ENCODE assay signal across 22 cellular contexts in the genomic region with DNA sequence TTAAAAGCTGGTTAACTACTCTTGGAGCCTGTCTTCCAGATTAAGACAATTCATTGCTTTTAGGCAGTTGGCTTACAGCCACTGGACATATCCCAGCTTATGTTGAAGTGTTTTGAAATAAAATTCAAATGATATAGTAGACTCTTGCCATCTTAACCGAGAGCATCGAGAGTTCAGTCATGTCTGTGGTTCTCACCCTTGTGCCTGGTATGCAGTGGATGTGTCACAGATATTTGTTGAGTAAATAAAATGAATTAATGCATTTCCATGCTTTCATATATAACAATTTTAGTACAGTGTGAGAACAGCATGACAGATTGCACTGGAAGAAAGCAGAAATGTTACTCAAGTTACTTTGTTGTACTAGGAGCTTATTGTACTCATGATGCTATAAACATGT.
DNase-seq lines count a peak whose midpoint lies in the region; ATAC-seq and TF ChIP-seq lines count a peak whose summit lies in the region.
"Had no signal": no experiment of that assay in that cellular context is flagged by ENCODE, and none has a peak within 500 bp of the region (broad histone marks: within the 10 kb centered on the region; RNA-seq: fewer than 3 reads in every experiment).

No MANE protein-coding gene starts in this region.

- H2BK15ac ChIP-seq in IMR-90 (ENCODE audit: low read depth, low read length): 0 out of 3 replicates have a peak overlapping the region, but pooled peaks have one; percentile 20

- H3K4me1 ChIP-seq in IMR-90 (ENCODE audit: control insufficient read depth, insufficient read depth, low read length) (peaks cover 31% of the 10 kb centered on the region), colonic mucosa (peaks cover 14% of the 10 kb centered on the region)

- ATAC-seq in IMR-90 (ENCODE audit: low read depth) (peak; percentile 50), GM18502 (IDR thresholded peaks at IDR 0.05; ENCODE audit: poor library complexity, unreplicated experiment) (no peak)
- ATAC-seq: A549; gastroesophageal sphincter; naive thymus-derived CD4-positive, alpha-beta T cell had no signal

- H3K36me3 ChIP-seq in IMR-90 (ENCODE audit: control insufficient read depth, insufficient read depth, low read length): no peaks in the 10 kb centered on the region
- no peaks in the 10 kb centered on the region for H3K36me3 ChIP-seq in colonic mucosa
- H3K36me3 ChIP-seq: gastroesophageal sphincter, prostate gland, upper lobe of left lung had no signal

- no peak overlapping the region for H3K56ac ChIP-seq in IMR-90 (ENCODE audit: extremely low read depth, insufficient read depth, low read length)

- H3K9me3 ChIP-seq in IMR-90 (ENCODE audit: control insufficient read depth, insufficient read depth, low read length) (no peaks in the 10 kb centered on the region), colonic mucosa (no peaks in the 10 kb centered on the region)
- H3K9me3 ChIP-seq: A549, gastroesophageal sphincter, prostate gland, upper lobe of left lung had no signal

- H4K20me1 ChIP-seq in IMR-90 (ENCODE audit: insufficient read depth, low read length): no peaks in the 10 kb centered on the region

- peak overlapping the region; percentile 9; the same call in 1 of the 2 replicates for H3K18ac ChIP-seq in IMR-90 (ENCODE audit: low read depth, low read length)

- peak; percentile 68 for DNase-seq in AG08395 (ENCODE audit: low spot score)
- peak; percentile 79 for DNase-seq in IMR-90
- peak; percentile 69 to 85 for DNase-seq in cardiac fibroblast (ENCODE audit: low read depth in 2 of 2)
- peak; percentile 43 for DNase-seq in left kidney (ENCODE audit: low read depth, low spot score)
- DNase-seq in colonic mucosa: no peak
- no peak for DNase-seq in KG1 (lab: John Stamatoyannopoulos, UW)
- no peak for DNase-seq in SIG-M5 (lab: John Stamatoyannopoulos, UW)
- DNase-seq: activated CD4-positive, alpha-beta T cell treated with anti-CD3 and anti-CD28 coated beads for 1 hour; activated gamma-delta T cell treated with Interleukin-2 at 50 U/mL for 16 hours; effector CD8-positive, alpha-beta T cell; GF-D8; Kasumi-1; naive thymus-derived CD4-positive, alpha-beta T cell; NCI-H1436 treated with DMSO at 0.1 percent for 48 hours; NCI-H2227 treated with DMSO at 0.1 percent for 48 hours; stimulated activated naive CD4-positive, alpha-beta T cell treated with Interleukin-2 at 50 U/mL for 16 hours; T-helper 2 cell; upper lobe of left lung had no signal

- H3K14ac ChIP-seq in IMR-90 (replicated peaks; ENCODE audit: low read depth, low read length): peak overlapping the region; percentile 34; the same call in 1 of the 2 replicates

- H3K27ac ChIP-seq in IMR-90 (ENCODE audit: insufficient read depth, low read length) (no peak overlapping the region), colonic mucosa (no peak overlapping the region)
- H3K27ac ChIP-seq: gastroesophageal sphincter, prostate gland had no signal

- intact Hi-C loops in IMR-90 (cut with micrococcal nuclease) (no loop called here), colonic mucosa (cut with DNase I) (no loop called here)

- no CpG with 5 or more reads among the region's 2 CpGs for WGBS in IMR-90 (ENCODE audit: extremely low coverage in 2 of 2, insufficient read length in 1 of 2), 2 experiments

- CTCF ChIA-PET in IMR-90 (lab: Yijun Ruan, JAX): interaction anchor here (0.6 kb wide), 1 partner anchor 468 kb away, joined by 7 read pairs; no protein-coding TSS in a partner anchor

- no peak overlapping the region for H4K8ac ChIP-seq in IMR-90 (ENCODE audit: low read depth in 2 of 2, low read length in 2 of 2)

- POLR2A ChIA-PET in IMR-90 (lab: Charles Lee; ENCODE audit: unreplicated experiment): no interaction called here

- H3K4ac ChIP-seq in IMR-90 (ENCODE audit: low read depth, low read length): peak overlapping the region; percentile 4; the same call in 1 of the 2 replicates

- no peak overlapping the region for H3K4me3 ChIP-seq in IMR-90 (ENCODE audit: insufficient read depth, low read depth, low read length)
- H3K4me3 ChIP-seq in cardiac fibroblast (replicated peaks in 1 of 2; ENCODE audit: low read depth in 2 of 2, low read length in 2 of 2): no peak overlapping the region
- H3K4me3 ChIP-seq in colonic mucosa: no peak overlapping the region
- H3K4me3 ChIP-seq: A549, gastroesophageal sphincter, prostate gland, upper lobe of left lung had no signal

- no peak overlapping the region; the same call in 1 of the 2 replicates for H4K5ac ChIP-seq in IMR-90 (ENCODE audit: low read depth, low read length)

- H3K27me3 ChIP-seq in IMR-90 (ENCODE audit: control insufficient read depth, insufficient read depth, low read length): no peaks in the 10 kb centered on the region
- H3K27me3 ChIP-seq in colonic mucosa: no peaks in the 10 kb centered on the region
- H3K27me3 ChIP-seq: gastroesophageal sphincter, upper lobe of left lung had no signal

- peak overlapping the region; percentile 49 for H2BK5ac ChIP-seq in IMR-90 (ENCODE audit: low read depth, low read length, poor library complexity, severe bottlenecking)

- dilution Hi-C loops in IMR-90 (cut with HindIII; ENCODE audit: low sequenced_read_pairs, unreplicated experiment): no loop called here

- H3K9ac ChIP-seq in IMR-90 (ENCODE audit: low read depth, low read length): no peak overlapping the region
- H3K9ac ChIP-seq in colonic mucosa (ENCODE audit: low read depth in 2 of 2, low read length in 2 of 2): no peak overlapping the region

- no peak for TF ChIP-seq RAD21 in IMR-90 (IDR thresholded peaks at IDR 0.05; ENCODE audit: low read length)

- no peak overlapping the region for H2BK120ac ChIP-seq in IMR-90 (ENCODE audit: low read depth, low read length)

- H3K23ac ChIP-seq in IMR-90 (ENCODE audit: low read depth, low read length): no peak overlapping the region

- H2AK5ac ChIP-seq in IMR-90 (ENCODE audit: low read depth, low read length): no peak overlapping the region

- peaks cover 15 to 42% of the 10 kb centered on the region in 2 experiments for H3K79me1 ChIP-seq in IMR-90 (ENCODE audit: low read depth in 1 of 2, low read length in 2 of 2)

- peaks cover 20% of the 10 kb centered on the region for H3K9me1 ChIP-seq in IMR-90 (ENCODE audit: insufficient read depth, low read length)

- no peak overlapping the region; the same call in 1 of the 2 replicates for H4K91ac ChIP-seq in IMR-90 (ENCODE audit: insufficient read depth, low read depth, low read length)

- TF ChIP-seq CTCF in IMR-90 (conservative IDR thresholded peaks at IDR 0.05; ENCODE audit: low read depth, low read length) (no peak), cardiac fibroblast (IDR thresholded peaks at IDR 0.05; ENCODE audit: low read depth, low read length) (no peak), colonic mucosa (IDR thresholded peaks at IDR 0.05) (no peak)

- in situ Hi-C loops in IMR-90 (cut with MboI; ENCODE audit: low sequenced_read_pairs): no loop called here

- H2AFZ ChIP-seq in IMR-90 (replicated peaks; ENCODE audit: low read length, poor library complexity): no peak overlapping the region

- H3K4me2 ChIP-seq in IMR-90 (ENCODE audit: low read depth, low read length): no peak overlapping the region
- H3K4me2 ChIP-seq: A549 had no signal

- BruUV-seq in IMR-90 (replicated peaks; lab: Mats Ljungman, UMichigan): no TSS peak

- 0 out of 2 replicates have a peak overlapping the region, but pooled peaks have one; percentile 29 for H2BK20ac ChIP-seq in IMR-90 (ENCODE audit: low read depth, low read length)

- TF ChIP-seq POLR2A in IMR-90 (IDR thresholded peaks at IDR 0.05; ENCODE audit: low read depth, low read length): no peak

- no peak overlapping the region for H2AK9ac ChIP-seq in IMR-90 (replicated peaks; ENCODE audit: low read depth, low read length, poor library complexity)

TF ChIP-seq in IMR-90, 13 proteins besides CTCF, POLR2A, EP300 and RAD21:
- no peak for TF ChIP-seq RCOR1 (IDR thresholded peaks at IDR 0.05; ENCODE audit: insufficient replicate concordance, low read length)
- peak; percentile 35; the same call in 1 of the 2 replicates for TF ChIP-seq BHLHE40 (IDR thresholded peaks at IDR 0.05; ENCODE audit: low read depth, low read length)
- TF ChIP-seq MXI1 (IDR thresholded peaks at IDR 0.05; ENCODE audit: borderline replicate concordance, low read depth, low read length): no peak
TF ChIP-seq in IMR-90: peak in this region for 1.

Comparison
In these comparisons a context has a peak if more than half of its experiments do, and no peak if none do; other contexts are left out.
1. DNase-seq: peak in AG08395 (single experiment), IMR-90 (single experiment), cardiac fibroblast (2 of 2) and left kidney (single experiment); none in colonic mucosa (single experiment), KG1 (single experiment) and SIG-M5 (single experiment).